ENCODE assay signal across 15 cellular contexts in the genomic region with DNA sequence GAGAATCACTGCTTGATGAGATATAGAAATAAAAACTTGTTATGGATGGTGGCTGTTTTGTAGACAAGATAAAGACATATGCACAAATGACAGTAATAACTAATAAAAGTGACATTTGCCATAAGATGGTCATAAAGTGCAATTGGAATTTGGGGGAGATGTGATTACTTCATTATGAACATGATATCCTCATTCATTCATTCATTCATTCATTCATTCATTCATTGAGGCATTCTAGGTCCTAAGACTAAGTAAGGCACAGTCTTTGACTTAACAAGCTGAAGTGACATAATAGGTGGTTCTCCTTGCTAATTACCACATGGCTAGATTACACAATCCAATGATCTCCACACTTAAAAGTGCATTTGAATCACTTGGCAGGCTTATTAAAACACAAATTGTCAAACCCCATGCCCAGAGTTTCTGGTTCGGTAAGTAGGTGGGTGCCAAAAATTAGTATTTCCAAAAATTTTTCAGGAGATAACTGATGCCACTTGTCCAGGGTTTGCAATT. TPM values are rescaled to one million over a fixed set of nuclear protein-coding genes. Genes with fewer than 3 reads are reported as not detected.
A peak's percentile ranks its signal among the peaks of the same experiment; 100 is the strongest.
DNase-seq lines count a peak whose midpoint lies in the region; ATAC-seq and TF ChIP-seq lines count a peak whose summit lies in the region.
"Had no signal": no experiment of that assay in that cellular context is flagged by ENCODE, and none has a peak within 500 bp of the region (broad histone marks: within the 10 kb centered on the region; RNA-seq: fewer than 3 reads in every experiment).

No MANE protein-coding gene starts in this region.

- no peaks in the 10 kb centered on the region for H3K4me1 ChIP-seq in GM23248 (ENCODE audit: insufficient read depth)
- H3K4me1 ChIP-seq in HAP-1, result no peaks in the 10 kb centered on the region

- H3K9me3 ChIP-seq in GM23248 (ENCODE audit: low read depth) (no peaks in the 10 kb centered on the region), HAP-1 (no peaks in the 10 kb centered on the region)

- no peak overlapping the region for H3K9ac ChIP-seq in GM23248

- in situ Hi-C loops in GM23248 (cut with MboI), result no loop called here
- in situ Hi-C loops in HAP-1 (cut with MboI; ENCODE audit: low sequenced_read_pairs), result no loop called here
- in situ Hi-C loops in ACHN (cut with HindIII; ENCODE audit: low pct_ligation_motif_present, low pct_unique_long_range_greater_than_20kb, low sequenced_read_pairs), result no loop called here

- TF ChIP-seq CTCF in fibroblast of villous mesenchyme (IDR thresholded peaks at IDR 0.05; ENCODE audit: insufficient read depth, low read depth, low read length), result no peak

- H3K79me2 ChIP-seq in GM23248 (ENCODE audit: insufficient read depth), result no peaks in the 10 kb centered on the region

- ATAC-seq in HG03442 (IDR thresholded peaks at IDR 0.05; ENCODE audit: unreplicated experiment) (no peak), HG02798 (IDR thresholded peaks at IDR 0.05; ENCODE audit: poor library complexity, unreplicated experiment) (no peak)
- ATAC-seq: HCT116, SK-N-SH treated with all-trans-retinoic acid at 6 μM for 48 hours had no signal

- peak; percentile 9 for DNase-seq in GM23248
- peak; percentile 4 for DNase-seq in MV-4-11 (lab: John Stamatoyannopoulos, UW)
- peak; percentile 34 for DNase-seq in amniotic epithelial cell (ENCODE audit: low read depth)
- peak; percentile 54 for DNase-seq in fibroblast of villous mesenchyme (ENCODE audit: low read depth)
- no peak for DNase-seq in HAP-1 (ENCODE audit: low spot score in 2 of 2)
- no peak for DNase-seq in ACHN
- DNase-seq: GF-D8, NCI-H1092, NCI-H226, NCI-H526 treated with DMSO at 0.1 percent for 48 hours, T-helper 2 cell had no signal

- H4K20me1 ChIP-seq in GM23248 (ENCODE audit: insufficient read depth), result no peaks in the 10 kb centered on the region

- H3K4me3 ChIP-seq in GM23248 (no peak overlapping the region), fibroblast of villous mesenchyme (ENCODE audit: low read depth, low read length) (no peak overlapping the region), HAP-1 (no peak overlapping the region)

- 44 to 71% methylated on average over 1 of the region's 1 CpG for WGBS in GM23248 (ENCODE audit: low coverage in 1 of 2, low lambda C conversion rate in 2 of 2, missing lambda C conversion rate in 2 of 2), 2 experiments

- no peaks in the 10 kb centered on the region for H3F3A ChIP-seq in GM23248 (ENCODE audit: insufficient read depth)

- no peaks in the 10 kb centered on the region for H3K9me2 ChIP-seq in GM23248 (ENCODE audit: insufficient read depth)

- H2AFZ ChIP-seq in GM23248, result no peak overlapping the region

- H3K27ac ChIP-seq in GM23248, result no peak overlapping the region

- H3K4me2 ChIP-seq in GM23248 (ENCODE audit: unreplicated experiment), result no peak overlapping the region

- H3K36me3 ChIP-seq in GM23248 (ENCODE audit: low read depth) (no peaks in the 10 kb centered on the region), HAP-1 (replicated peaks) (no peaks in the 10 kb centered on the region)

- H3K27me3 ChIP-seq in GM23248 (replicated peaks; ENCODE audit: insufficient read depth) (no peaks in the 10 kb centered on the region), HAP-1 (ENCODE audit: low read depth) (no peaks in the 10 kb centered on the region)

RNA-seq across cellular contexts. Expression of gene RAP2B, which starts 18.9 kb away (rescaled TPM):
- 10.9 and 12.9 TPM in 2 replicates for total RNA-seq in GM23248 (2014; rRNA removed; shearing (Covaris generic))
- polyA plus RNA-seq in GM23248 (2016; fragmentation: Nextera tagmentation; extraction: Ambion mirVana), result 13.1 and 13.2 TPM in 2 replicates
- 11.2 and 14.5 TPM in 2 replicates for total RNA-seq in fibroblast of villous mesenchyme

Comparison
In these comparisons a context has a peak if more than half of its experiments do, and no peak if none do; other contexts are left out.
1. DNase-seq: peak in GM23248 (single experiment), MV-4-11 (single experiment), amniotic epithelial cell (single experiment) and fibroblast of villous mesenchyme (single experiment); none in HAP-1 (0 of 2) and ACHN (single experiment).